10 cellular contexts compared by ENCODE assay signal in genomic region chr6:159435701-159436100, GRCh38.
"Had no signal": no experiment of that assay in that cellular context is flagged by ENCODE, and none has a peak within 500 bp of the region (broad histone marks: within the 10 kb centered on the region; RNA-seq: fewer than 3 reads in every experiment).

No MANE protein-coding gene starts in this region.

- H3K27ac Mint-ChIP-seq: GM23338, H9, HFFc6 had no signal

- H3K4me3 ChIP-seq: GM23248, GM23338, HAP-1 had no signal

- H3K27ac ChIP-seq: GM23248 had no signal

- ATAC-seq: GM23338, HCT116 had no signal

- H2AFZ ChIP-seq: GM23248, GM23338 had no signal

- FAIRE-seq: H54 had no signal

- H3K4me2 ChIP-seq: GM23338 had no signal

- H3K4me1 Mint-ChIP-seq: H9 had no signal

- DNase-seq: GM23248, GOT3, H7, H9, HCEC 1CT, HFFc6 had no signal

- H3K9ac ChIP-seq: GM23248 had no signal

- H3K36me3 ChIP-seq: HAP-1 had no signal

- H3K4me3 Mint-ChIP-seq: GM23338, H9, HFFc6 had no signal

- H3K4me1 ChIP-seq: HAP-1 had no signal
